14 cellular contexts compared by ENCODE assay signal in genomic region chr12:109156036-109156435, GRCh38. TPM values are rescaled to one million over a fixed set of nuclear protein-coding genes. Genes with fewer than 3 reads are reported as not detected.
DNase-seq lines count a peak whose midpoint lies in the region; ATAC-seq and TF ChIP-seq lines count a peak whose summit lies in the region.
"Had no signal": no experiment of that assay in that cellular context is flagged by ENCODE, and none has a peak within 500 bp of the region (broad histone marks: within the 10 kb centered on the region; RNA-seq: fewer than 3 reads in every experiment).

No MANE protein-coding gene starts in this region.

- no peaks in the 10 kb centered on the region for H3K9me3 Mint-ChIP-seq in CD8-positive, alpha-beta memory T cell
- H3K9me3 Mint-ChIP-seq in central memory CD8-positive, alpha-beta T cell: no peaks in the 10 kb centered on the region
- H3K9me3 Mint-ChIP-seq in neural crest cell: no peaks in the 10 kb centered on the region
- H3K9me3 Mint-ChIP-seq in T-helper 2 cell treated with Interferon-gamma antibody and Interleukin-4, amounts not matched to agents 5 μg/mL and 100 μg/mL, for 36 hours: no peaks in the 10 kb centered on the region
- H3K9me3 Mint-ChIP-seq: CD14-positive monocyte had no signal

- H2AFZ ChIP-seq in KMS-11 (ENCODE audit: low read depth): no peak overlapping the region

- H3K27me3 Mint-ChIP-seq in CD8-positive, alpha-beta memory T cell: peaks cover 0 to 7% of the 10 kb centered on the region in 2 donors
- H3K27me3 Mint-ChIP-seq in central memory CD8-positive, alpha-beta T cell: no peaks in the 10 kb centered on the region
- H3K27me3 Mint-ChIP-seq in neural crest cell (ENCODE audit: low read depth): peaks cover 22% of the 10 kb centered on the region
- peaks cover 2% of the 10 kb centered on the region for H3K27me3 Mint-ChIP-seq in T-helper 2 cell treated with Interferon-gamma antibody and Interleukin-4, amounts not matched to agents 5 μg/mL and 100 μg/mL, for 36 hours (ENCODE audit: low read depth)

- no peaks in the 10 kb centered on the region for H3K36me3 ChIP-seq in CD8-positive, alpha-beta memory T cell (ENCODE audit: insufficient read depth, low read length)
- H3K36me3 ChIP-seq in KMS-11 (ENCODE audit: insufficient read depth) (no peaks in the 10 kb centered on the region), mucosa of descending colon (ENCODE audit: low read depth) (no peaks in the 10 kb centered on the region)

- H3K36me3 Mint-ChIP-seq in CD8-positive, alpha-beta memory T cell: peaks cover 0 to 3% (median 1%) of the 10 kb centered on the region in 3 donors
- H3K36me3 Mint-ChIP-seq in central memory CD8-positive, alpha-beta T cell (ENCODE audit: insufficient read depth): peaks cover 3% of the 10 kb centered on the region
- H3K36me3 Mint-ChIP-seq in neural crest cell (ENCODE audit: low read depth): no peaks in the 10 kb centered on the region
- H3K36me3 Mint-ChIP-seq in T-helper 2 cell treated with Interferon-gamma antibody and Interleukin-4, amounts not matched to agents 5 μg/mL and 100 μg/mL, for 36 hours (ENCODE audit: low read depth): no peaks in the 10 kb centered on the region
- H3K36me3 Mint-ChIP-seq: CD14-positive monocyte had no signal

- no peak overlapping the region for H3K27ac ChIP-seq in CD8-positive, alpha-beta memory T cell (ENCODE audit: low read depth, low read length)
- H3K27ac ChIP-seq in KMS-11: no peak overlapping the region

- no peak overlapping the region for H3K4me3 ChIP-seq in CD8-positive, alpha-beta memory T cell (ENCODE audit: low read length)
- H3K4me3 ChIP-seq in KMS-11 (IDR thresholded peaks at IDR 0.05; ENCODE audit: insufficient read depth, low read depth, low read length) (no peak overlapping the region), mucosa of descending colon (no peak overlapping the region)

- H3K4me1 ChIP-seq in CD8-positive, alpha-beta memory T cell (ENCODE audit: insufficient read depth, low read length): peaks cover 16% of the 10 kb centered on the region
- no peaks in the 10 kb centered on the region for H3K4me1 ChIP-seq in KMS-11 (ENCODE audit: low read depth, poor library complexity, severe bottlenecking)
- H3K4me1 ChIP-seq in mucosa of descending colon (ENCODE audit: low read depth): no peaks in the 10 kb centered on the region

- H3K27me3 ChIP-seq in CD8-positive, alpha-beta memory T cell (ENCODE audit: insufficient read depth, low read length, poor library complexity, severe bottlenecking): no peaks in the 10 kb centered on the region
- no peaks in the 10 kb centered on the region for H3K27me3 ChIP-seq in KMS-11 (ENCODE audit: insufficient read depth, low read depth)

- peak overlapping the region in 4 of 7 donors; percentile 4 to 93 (median 78) for H3K4me3 Mint-ChIP-seq in CD8-positive, alpha-beta memory T cell
- H3K4me3 Mint-ChIP-seq in central memory CD8-positive, alpha-beta T cell: peak overlapping the region; percentile 87
- H3K4me3 Mint-ChIP-seq in neural crest cell: peak overlapping the region; percentile 95
- H3K4me3 Mint-ChIP-seq in T-helper 2 cell treated with Interferon-gamma antibody and Interleukin-4, amounts not matched to agents 5 μg/mL and 100 μg/mL, for 36 hours: no peak overlapping the region

- H3K9me3 ChIP-seq in CD8-positive, alpha-beta memory T cell (ENCODE audit: low read length): no peaks in the 10 kb centered on the region
- no peaks in the 10 kb centered on the region for H3K9me3 ChIP-seq in mucosa of descending colon

- peaks cover 12 to 25% (median 18%) of the 10 kb centered on the region in 3 donors for H3K4me1 Mint-ChIP-seq in CD8-positive, alpha-beta memory T cell
- H3K4me1 Mint-ChIP-seq in central memory CD8-positive, alpha-beta T cell: peaks cover 11% of the 10 kb centered on the region
- H3K4me1 Mint-ChIP-seq in neural crest cell: peaks cover 19% of the 10 kb centered on the region
- peaks cover 15% of the 10 kb centered on the region for H3K4me1 Mint-ChIP-seq in T-helper 2 cell treated with Interferon-gamma antibody and Interleukin-4, amounts not matched to agents 5 μg/mL and 100 μg/mL, for 36 hours (ENCODE audit: low read depth)

- ATAC-seq in central memory CD8-positive, alpha-beta T cell (replicated peaks; ENCODE audit: extremely low read depth, poor library complexity, severe bottlenecking): no peak
- no peak for ATAC-seq in mucosa of descending colon

- TF ChIP-seq CTCF in KMS-11 (conservative IDR thresholded peaks at IDR 0.05; ENCODE audit: low read depth, low read length) (no peak), neural crest cell (conservative IDR thresholded peaks at IDR 0.05) (no peak), mucosa of descending colon (IDR thresholded peaks at IDR 0.05) (no peak)

- intact Hi-C loops in mucosa of descending colon (cut with DNase I, micrococcal nuclease): no loop called here

- no peak overlapping the region for H3K27ac Mint-ChIP-seq in CD8-positive, alpha-beta memory T cell
- no peak overlapping the region for H3K27ac Mint-ChIP-seq in central memory CD8-positive, alpha-beta T cell (ENCODE audit: low read depth)
- no peak overlapping the region for H3K27ac Mint-ChIP-seq in neural crest cell (ENCODE audit: unreplicated experiment)
- H3K27ac Mint-ChIP-seq in T-helper 2 cell treated with Interferon-gamma antibody and Interleukin-4, amounts not matched to agents 5 μg/mL and 100 μg/mL, for 36 hours: no peak overlapping the region

- H3K4me2 ChIP-seq in KMS-11: peak overlapping the region; percentile 72; the same call in 1 of the 2 replicates

- POLR2A ChIA-PET in CD8-positive, alpha-beta memory T cell (lab: Charles Lee): no interaction called here

- CTCF ChIA-PET in CD8-positive, alpha-beta memory T cell (lab: Charles Lee): no interaction called here

- no peak overlapping the region for H3K9ac ChIP-seq in KMS-11

- H3K79me2 ChIP-seq in KMS-11 (ENCODE audit: insufficient read depth, low read depth): no peaks in the 10 kb centered on the region

- no peaks in the 10 kb centered on the region for H4K20me1 ChIP-seq in KMS-11 (ENCODE audit: insufficient read depth)

- no peak for DNase-seq in CD8-positive, alpha-beta memory T cell
- DNase-seq in central memory CD8-positive, alpha-beta T cell (ENCODE audit: low spot score in 2 of 2): no peak
- DNase-seq in neural crest cell (ENCODE audit: low read depth, low spot score): no peak
- DNase-seq in NCI-H1436 (lab: John Stamatoyannopoulos, UW): no peak
- DNase-seq in mucosa of descending colon: no peak
- DNase-seq in T-helper 2 cell treated with Interferon-gamma antibody and Interleukin-4, amounts not matched to agents 5 μg/mL and 100 μg/mL, for 36 hours (ENCODE audit: low spot score): no peak
- no peak for DNase-seq in NCI-H446 treated with DMSO at 0.1 percent for 48 hours (lab: John Stamatoyannopoulos, UW)
- DNase-seq: cortex of kidney; HCEC 1CT; IMR-90; NCI-H1105; stimulated activated CD4-positive, alpha-beta T cell treated with anti-CD3 and anti-CD28 coated beads, Interleukin-12 subunit alpha, Interleukin-12 subunit beta, amount 100 ng/mL, for 4 hours had no signal

RNA-seq across cellular contexts. Expression of gene ACACB, which starts 39.6 kb away (rescaled TPM):
- 1 to 10 TPM; 7.8 to 7.9 TPM for total RNA-seq in CD8-positive, alpha-beta memory T cell
- 1.4 TPM for polyA plus RNA-seq in CD8-positive, alpha-beta memory T cell
- total RNA-seq in neural crest cell (15.9 and 16.8 TPM in 2 replicates), mucosa of descending colon (100 to 1,000 TPM in 1 of 3 donors, 10 to 100 TPM in 2; 54.4 to 155 (median 66.3) TPM)

RNA-seq across cellular contexts. Expression of gene UNG, which starts 58.6 kb away (rescaled TPM):
- total RNA-seq in CD8-positive, alpha-beta memory T cell: 100 to 1,000 TPM in 1 of 2 experiments, 10 to 100 TPM in 1; 92.3 to 101 TPM
- 37.7 TPM for polyA plus RNA-seq in CD8-positive, alpha-beta memory T cell
- 77.6 and 78.7 TPM in 2 replicates for total RNA-seq in neural crest cell
- total RNA-seq in mucosa of descending colon: 10 to 100 TPM; 22.1 to 39.4 (median 35.6) TPM
